Comparison of ENCODE assay signal across 8 cellular contexts in the genomic region with DNA sequence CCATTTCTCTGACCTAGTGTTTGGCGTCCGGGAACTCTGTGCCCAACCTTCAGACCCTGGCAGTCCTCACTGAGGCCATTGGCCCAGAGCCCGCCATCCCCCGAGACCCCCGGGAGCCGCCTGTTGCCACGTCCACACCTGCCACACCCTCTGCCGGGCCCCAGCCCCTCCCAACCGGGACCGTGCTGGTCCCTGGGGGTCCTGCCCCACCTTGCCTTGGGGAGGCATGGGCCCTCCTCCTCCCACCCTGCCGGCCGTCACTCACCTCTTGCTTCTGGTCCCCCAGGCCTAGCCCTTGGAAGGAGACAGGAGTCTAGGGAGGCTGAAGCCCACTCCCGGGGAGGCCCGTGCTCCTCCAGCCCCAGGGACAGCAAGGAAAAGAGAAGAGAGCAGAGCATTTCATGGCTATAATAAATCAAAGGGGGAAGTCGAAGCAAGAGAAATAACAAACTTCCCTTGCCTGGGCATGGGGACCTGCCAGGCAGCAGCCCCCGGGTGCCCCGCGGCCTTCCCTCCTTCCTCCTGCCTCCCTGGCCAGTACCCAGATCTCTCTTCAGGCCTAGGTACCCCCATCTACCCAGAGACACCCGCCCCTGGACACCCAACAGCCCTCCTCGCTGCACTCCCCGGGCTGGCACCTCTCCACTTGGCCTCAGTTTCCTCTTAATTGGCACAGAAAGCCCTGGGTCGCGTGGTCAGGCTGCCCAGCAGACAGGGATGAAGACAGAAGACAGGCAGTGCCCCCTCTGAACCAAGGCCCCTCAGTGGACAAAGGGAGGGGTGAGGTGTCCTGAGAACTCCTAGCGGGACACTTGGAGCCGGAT. TPM values are rescaled to one million over a fixed set of nuclear protein-coding genes. Genes with fewer than 3 reads are reported as not detected.
A peak's percentile ranks its signal among the peaks of the same experiment; 100 is the strongest.
DNase-seq lines count a peak whose midpoint lies in the region; ATAC-seq and TF ChIP-seq lines count a peak whose summit lies in the region.
"Had no signal": no experiment of that assay in that cellular context is flagged by ENCODE, and none has a peak within 500 bp of the region (broad histone marks: within the 10 kb centered on the region; RNA-seq: fewer than 3 reads in every experiment).

No MANE protein-coding gene starts in this region.

- H3K9me3 Mint-ChIP-seq in activated T-helper 17 cell treated with anti-CD3 and anti-CD28 coated beads, Interleukin-2, amount 50 U/mL, for 72 hours: no peaks in the 10 kb centered on the region
- no peaks in the 10 kb centered on the region for H3K9me3 Mint-ChIP-seq in nephron progenitor cell
- H3K9me3 Mint-ChIP-seq in HFFc6: no peaks in the 10 kb centered on the region

- H3K4me3 Mint-ChIP-seq in activated T-helper 17 cell treated with anti-CD3 and anti-CD28 coated beads, Interleukin-2, amount 50 U/mL, for 72 hours: peak overlapping the region; percentile 59
- H3K4me3 Mint-ChIP-seq in nephron progenitor cell: no peak overlapping the region
- H3K4me3 Mint-ChIP-seq in HFFc6: no peak overlapping the region

- no peaks in the 10 kb centered on the region for H3K27me3 Mint-ChIP-seq in activated T-helper 17 cell treated with anti-CD3 and anti-CD28 coated beads, Interleukin-2, amount 50 U/mL, for 72 hours
- H3K27me3 Mint-ChIP-seq in nephron progenitor cell (ENCODE audit: low read depth, poor library complexity): no peaks in the 10 kb centered on the region
- H3K27me3 Mint-ChIP-seq in HFFc6 (ENCODE audit: insufficient read depth): no peaks in the 10 kb centered on the region

- ATAC-seq in GM18498 (IDR thresholded peaks at IDR 0.05; ENCODE audit: unreplicated experiment) (peak; percentile 2), HG03432 (IDR thresholded peaks at IDR 0.05; ENCODE audit: unreplicated experiment) (no peak)
- ATAC-seq in activated T-helper 17 cell treated with anti-CD3 and anti-CD28 coated beads, Interleukin-2, amount 50 U/mL, for 72 hours (replicated peaks): no peak

- peak overlapping the region; percentile 89 for H3K27ac Mint-ChIP-seq in activated T-helper 17 cell treated with anti-CD3 and anti-CD28 coated beads, Interleukin-2, amount 50 U/mL, for 72 hours
- H3K27ac Mint-ChIP-seq in nephron progenitor cell (peak overlapping the region; percentile 78), HFFc6 (no peak overlapping the region)

- TF ChIP-seq CTCF in nephron progenitor cell (IDR thresholded peaks at IDR 0.05) (no peak), HFFc6 (IDR thresholded peaks at IDR 0.05) (no peak)

- H3K36me3 Mint-ChIP-seq in activated T-helper 17 cell treated with anti-CD3 and anti-CD28 coated beads, Interleukin-2, amount 50 U/mL, for 72 hours (ENCODE audit: low read depth): no peaks in the 10 kb centered on the region
- H3K36me3 Mint-ChIP-seq in nephron progenitor cell (ENCODE audit: low read depth): no peaks in the 10 kb centered on the region
- no peaks in the 10 kb centered on the region for H3K36me3 Mint-ChIP-seq in HFFc6 (ENCODE audit: low read depth)

- no peak for DNase-seq in nephron progenitor cell
- no peak for DNase-seq in HFFc6
- no peak for DNase-seq in NCI-H2227 treated with DMSO at 0.1 percent for 48 hours (lab: John Stamatoyannopoulos, UW)

- peaks cover 2% of the 10 kb centered on the region for H3K4me1 Mint-ChIP-seq in activated T-helper 17 cell treated with anti-CD3 and anti-CD28 coated beads, Interleukin-2, amount 50 U/mL, for 72 hours
- peaks cover 70% of the 10 kb centered on the region for H3K4me1 Mint-ChIP-seq in nephron progenitor cell
- H3K4me1 Mint-ChIP-seq in HFFc6 (ENCODE audit: low read depth): peaks cover 5% of the 10 kb centered on the region; the same call in 1 of the 2 replicates

RNA-seq across cellular contexts. Expression of a gene that starts 13.0 kb away (rescaled TPM):
- 10 to 100 TPM; 16.1 to 17.5 TPM for total RNA-seq in activated T-helper 17 cell treated with anti-CD3 and anti-CD28 coated beads, Interleukin-2, amount 50 U/mL, for 72 hours
- total RNA-seq in HFFc6 (2021; fragmentation: NEBNext Ultra II Directional; extraction: Animal tissue kit (Norgen Biotek cat#: 25700)): 100 to 1,000 TPM in 2 of 6 experiments, 10 to 100 TPM in 4; 78.2 to 126 (median 86.4) TPM

RNA-seq across cellular contexts. Expression of a gene that starts 17.1 kb away (rescaled TPM):
- under 1 TPM in 1 of 2 donors, not detected in 1; 0.21 TPM for total RNA-seq in activated T-helper 17 cell treated with anti-CD3 and anti-CD28 coated beads, Interleukin-2, amount 50 U/mL, for 72 hours
- not detected for total RNA-seq in HFFc6 (2021; fragmentation: NEBNext Ultra II Directional; extraction: Animal tissue kit (Norgen Biotek cat#: 25700))
- total RNA-seq: dermis blood vessel endothelial cell, SJSA1 had no signal

RNA-seq across cellular contexts. Expression of a gene that starts 30.8 kb away (rescaled TPM):
- total RNA-seq in activated T-helper 17 cell treated with anti-CD3 and anti-CD28 coated beads, Interleukin-2, amount 50 U/mL, for 72 hours: 100 to 1,000 TPM; 109 to 174 TPM
- 100 to 1,000 TPM; 161 to 238 (median 220) TPM for total RNA-seq in HFFc6 (2021; fragmentation: NEBNext Ultra II Directional; extraction: Animal tissue kit (Norgen Biotek cat#: 25700))

RNA-seq across cellular contexts. Expression of a gene that starts 42.9 kb away (rescaled TPM):
- total RNA-seq in activated T-helper 17 cell treated with anti-CD3 and anti-CD28 coated beads, Interleukin-2, amount 50 U/mL, for 72 hours: not detected
- total RNA-seq in HFFc6 (2021; fragmentation: NEBNext Ultra II Directional; extraction: Animal tissue kit (Norgen Biotek cat#: 25700)): not detected
- total RNA-seq: dermis blood vessel endothelial cell, SJSA1 had no signal

RNA-seq across cellular contexts. Expression of a gene that starts 53.5 kb away (rescaled TPM):
- 1 to 10 TPM; 1.1 to 1.7 TPM for total RNA-seq in activated T-helper 17 cell treated with anti-CD3 and anti-CD28 coated beads, Interleukin-2, amount 50 U/mL, for 72 hours
- total RNA-seq in HFFc6 (2021; fragmentation: NEBNext Ultra II Directional; extraction: Animal tissue kit (Norgen Biotek cat#: 25700)): under 1 TPM in 1 of 6 experiments, not detected in 5; 0.22 TPM

Comparison
In these comparisons a context has a peak if more than half of its experiments do, and no peak if none do; other contexts are left out.
1. RNA of a gene that starts 13.0 kb away (total RNA-seq): 78.2 to 126 TPM in HFFc6; 16.1 to 17.5 TPM in activated T-helper 17 cell treated with anti-CD3 and anti-CD28 coated beads, Interleukin-2, amount 50 U/mL, for 72 hours; every median in the first group is over 4 times any median in the second.